In the genomic region with DNA sequence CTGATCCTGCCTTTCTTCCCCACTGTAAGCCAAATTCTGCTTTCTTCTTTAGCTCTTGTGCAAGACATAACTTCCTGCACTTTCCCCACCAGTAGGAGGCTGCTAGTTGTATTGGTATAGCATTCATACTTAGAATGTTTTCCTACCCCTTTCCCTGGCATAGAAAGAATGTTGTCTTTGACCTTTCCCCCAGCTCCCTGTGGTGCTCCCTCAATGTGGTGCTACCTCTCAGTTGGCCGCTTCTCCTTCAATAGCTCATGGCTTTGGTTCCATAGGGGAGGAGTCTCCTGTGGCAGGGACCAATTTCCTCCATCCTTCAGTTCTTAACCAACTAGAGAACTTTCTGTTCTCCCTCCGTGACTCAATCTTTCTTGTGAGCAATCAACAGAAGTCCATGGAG, we compare ENCODE assay signal across 8 cellular contexts.
DNase-seq lines count a peak whose midpoint lies in the region; ATAC-seq and TF ChIP-seq lines count a peak whose summit lies in the region.

No MANE protein-coding gene starts in this region.

- no peak overlapping the region for H3K4me3 ChIP-seq in cardiac fibroblast (replicated peaks in 1 of 2; ENCODE audit: low read depth in 2 of 2, low read length in 2 of 2)

- TF ChIP-seq CTCF in cardiac fibroblast (IDR thresholded peaks at IDR 0.05; ENCODE audit: low read depth, low read length), result peak; percentile 51

- DNase-seq in A172 (ENCODE audit: low spot score) (peak; percentile 28), cardiac fibroblast (ENCODE audit: low read depth in 2 of 2) (peak; percentile 74), NCI-H1930 (lab: John Stamatoyannopoulos, UW) (no peak), NCI-H1694 treated with DMSO at 0.1 percent for 48 hours (lab: John Stamatoyannopoulos, UW) (no peak), DMS 273 (lab: John Stamatoyannopoulos, UW; ENCODE audit: unreplicated experiment) (no peak), amygdala (lab: John Stamatoyannopoulos, UW) (no peak)

- ATAC-seq in GM18873 (IDR thresholded peaks at IDR 0.05; ENCODE audit: low FRiP score, unreplicated experiment) (peak; percentile 21), HG03280 (IDR thresholded peaks at IDR 0.05; ENCODE audit: unreplicated experiment) (peak; percentile 19)

Comparison
In these comparisons a context has a peak if more than half of its experiments do, and no peak if none do; other contexts are left out.
1. DNase-seq: peak in A172 (single experiment) and cardiac fibroblast (2 of 2); none in NCI-H1930 (0 of 2), NCI-H1694 treated with DMSO at 0.1 percent for 48 hours (single experiment), DMS 273 (single experiment) and amygdala (0 of 56).